Comparison of ENCODE assay signal across 8 cellular contexts in the genomic region with DNA sequence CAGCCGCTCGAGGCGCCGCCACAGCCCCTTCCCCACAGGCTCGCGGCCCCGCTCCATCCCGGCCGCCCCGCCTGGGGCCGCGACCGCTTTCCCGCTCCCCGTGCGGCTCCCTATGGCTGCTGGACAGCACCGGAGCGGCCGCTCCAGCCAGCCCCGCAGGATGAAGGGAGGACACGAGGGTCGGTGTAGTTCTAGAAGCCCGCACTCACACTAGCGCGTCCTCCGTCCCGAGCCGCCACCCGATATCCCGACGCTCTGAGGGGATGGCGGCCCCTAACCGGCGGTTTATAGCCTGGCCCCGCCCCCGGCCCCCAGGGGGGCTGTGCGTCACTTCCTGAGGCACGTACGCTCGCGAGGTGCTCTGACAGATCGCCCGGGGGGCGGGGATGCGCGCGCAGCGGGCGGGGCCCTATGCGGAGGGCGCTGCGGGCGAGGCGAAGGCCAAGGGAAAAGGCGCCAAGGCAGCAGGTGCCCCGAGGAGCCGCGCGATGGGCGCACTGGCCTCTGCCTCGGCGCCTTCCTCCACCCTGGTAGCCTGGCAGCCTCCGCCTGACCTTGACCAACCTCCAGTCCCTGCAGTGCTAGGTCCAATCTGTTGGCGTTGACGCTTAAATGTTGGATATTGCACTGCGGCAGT. TPM values are rescaled to one million over a fixed set of nuclear protein-coding genes. Genes with fewer than 3 reads are reported as not detected.
A peak's percentile ranks its signal among the peaks of the same experiment; 100 is the strongest.
DNase-seq lines count a peak whose midpoint lies in the region; ATAC-seq and TF ChIP-seq lines count a peak whose summit lies in the region.

TSS of gene TFRC (minus strand) at position 257 of the 637 bp plus-strand sequence. CDS start 4,991 bp downstream, outside the sequence.

- 0 to 1% methylated on average over 48 to 66 of the region's 66 CpGs for WGBS in esophagus, 2 donors

- no TSS peak for BruUV-seq in Panc1 (replicated peaks; lab: Mats Ljungman, UMichigan)

- H3K9ac ChIP-seq in KMS-11 (peak within 1 kb of the TSS; percentile 97), muscle layer of colon (ENCODE audit: low read length) (peak within 1 kb of the TSS; percentile 84)

- H3K9me3 ChIP-seq in Panc1 (ENCODE audit: control insufficient read depth, insufficient read depth, low read depth, low read length) = no peaks in the 10 kb centered on the region
- H3K9me3 ChIP-seq in esophagus (ENCODE audit: control insufficient read depth in 2 of 2, insufficient read depth in 1 of 2, low read depth in 1 of 2, low read length in 1 of 2) = no peaks in the 10 kb centered on the region
- H3K9me3 ChIP-seq in muscle layer of colon (ENCODE audit: low read length) = no peaks in the 10 kb centered on the region

- TF ChIP-seq CTCF in KMS-11 (conservative IDR thresholded peaks at IDR 0.05; ENCODE audit: low read depth, low read length) (no peak), Panc1 (IDR thresholded peaks at IDR 0.05) (no peak)

- H3K4me2 ChIP-seq in KMS-11 = peak within 1 kb of the TSS; percentile 82

- H3K27ac ChIP-seq in KMS-11 (peak within 1 kb of the TSS; percentile 91), Panc1 (ENCODE audit: low read length) (peak within 1 kb of the TSS; percentile 76), esophagus (ENCODE audit: low read depth in 2 of 2, low read length in 1 of 2) (peak within 1 kb of the TSS; percentile 95 to 96), muscle layer of colon (ENCODE audit: low read depth, low read length) (peak within 1 kb of the TSS; percentile 94)

- peak; percentile 62 for DNase-seq in DMS53 treated with DMSO at 0.1 percent for 48 hours (lab: John Stamatoyannopoulos, UW; ENCODE audit: unreplicated experiment)
- no peak for DNase-seq in Panc1 (ENCODE audit: low read depth, low spot score)
- DNase-seq in activated T-cell treated with anti-CD3 and anti-CD28 coated beads, Interleukin-2, amount 50 U/mL, for 4 hours = peak; percentile 96
- peak; percentile 88 to 91 for DNase-seq in stimulated activated CD8-positive, alpha-beta memory T cell treated with anti-CD3 and anti-CD28 coated beads, Interleukin-7, amount 100 ng/mL, for 1 hour (ENCODE audit: low read depth in 2 of 2)

- intact Hi-C loops in Panc1 (cut with micrococcal nuclease; ENCODE audit: unreplicated experiment) = no loop called here

- H3K27me3 ChIP-seq in KMS-11 (ENCODE audit: insufficient read depth, low read depth) = no peaks in the 10 kb centered on the region
- no peaks in the 10 kb centered on the region for H3K27me3 ChIP-seq in Panc1 (ENCODE audit: control insufficient read depth, insufficient read depth, low read length)
- H3K27me3 ChIP-seq in esophagus (ENCODE audit: control insufficient read depth in 1 of 2, insufficient read depth in 2 of 2, low read length in 2 of 2) = no peaks in the 10 kb centered on the region
- no peaks in the 10 kb centered on the region for H3K27me3 ChIP-seq in muscle layer of colon (ENCODE audit: control insufficient read depth in 1 of 2, insufficient read depth in 2 of 2, low read length in 2 of 2)

- H3K4me3 ChIP-seq in KMS-11 (IDR thresholded peaks at IDR 0.05; ENCODE audit: insufficient read depth, low read depth, low read length) = peak within 1 kb of the TSS; percentile 52
- H3K4me3 ChIP-seq in Panc1 (ENCODE audit: low read depth in 2 of 2, low read length in 2 of 2) = peak within 1 kb of the TSS; percentile 54 to 97
- H3K4me3 ChIP-seq in esophagus (ENCODE audit: low read depth in 1 of 2, low read length in 2 of 2) = peak within 1 kb of the TSS; percentile 95 to 98
- peak within 1 kb of the TSS; percentile 62 to 86 for H3K4me3 ChIP-seq in muscle layer of colon (ENCODE audit: low read depth in 1 of 2, low read length in 2 of 2)

- H3K79me2 ChIP-seq in KMS-11 (ENCODE audit: insufficient read depth, low read depth) = peaks cover 50% of the 10 kb centered on the region

- H3K4me3 Mint-ChIP-seq in activated T-cell treated with anti-CD3 and anti-CD28 coated beads, Interleukin-2, amount 50 U/mL, for 4 hours = peak within 1 kb of the TSS; percentile 98

- CTCF ChIA-PET in Panc1 (lab: Charles Lee) = no interaction called here

- H3K4me1 ChIP-seq in KMS-11 (ENCODE audit: low read depth, poor library complexity, severe bottlenecking) (peaks cover 65% of the 10 kb centered on the region), Panc1 (ENCODE audit: control insufficient read depth, insufficient read depth, low read length) (peaks cover 14% of the 10 kb centered on the region; the same call in 1 of the 2 replicates), esophagus (ENCODE audit: control insufficient read depth in 2 of 2, insufficient read depth in 2 of 2, low read length in 1 of 2) (no peaks in the 10 kb centered on the region), muscle layer of colon (ENCODE audit: insufficient read depth, low read length) (peaks cover 16% of the 10 kb centered on the region)

- no peaks in the 10 kb centered on the region for H3K27me3 Mint-ChIP-seq in activated T-cell treated with anti-CD3 and anti-CD28 coated beads, Interleukin-2, amount 50 U/mL, for 4 hours (ENCODE audit: low read depth)

- H3K36me3 Mint-ChIP-seq in activated T-cell treated with anti-CD3 and anti-CD28 coated beads, Interleukin-2, amount 50 U/mL, for 4 hours (ENCODE audit: insufficient read depth) = peaks cover 10% of the 10 kb centered on the region

- H2AFZ ChIP-seq in KMS-11 (ENCODE audit: low read depth) = peak within 1 kb of the TSS; percentile 91

- in situ Hi-C loops in Panc1 (cut with HindIII; ENCODE audit: low pct_unique_long_range_greater_than_20kb, low sequenced_read_pairs) = loop anchor here (25.0 kb wide), 1 partner anchor 105 kb away; no protein-coding TSS in a partner anchor

- H3K36me3 ChIP-seq in KMS-11 (ENCODE audit: insufficient read depth) = peaks cover 5% of the 10 kb centered on the region; the same call in 1 of the 2 replicates
- no peaks in the 10 kb centered on the region; the same call in 1 of the 2 replicates for H3K36me3 ChIP-seq in Panc1 (ENCODE audit: control insufficient read depth, insufficient read depth, low read length)
- H3K36me3 ChIP-seq in esophagus (ENCODE audit: control insufficient read depth in 2 of 2, insufficient read depth in 2 of 2, low read length in 1 of 2) = no peaks in the 10 kb centered on the region
- no peaks in the 10 kb centered on the region for H3K36me3 ChIP-seq in muscle layer of colon (ENCODE audit: insufficient read depth, low read length)

- POLR2A ChIA-PET in Panc1 (lab: Charles Lee) = no interaction called here

- peaks cover 34% of the 10 kb centered on the region for H3K4me1 Mint-ChIP-seq in activated T-cell treated with anti-CD3 and anti-CD28 coated beads, Interleukin-2, amount 50 U/mL, for 4 hours (ENCODE audit: low read depth)

- peaks cover 35% of the 10 kb centered on the region for H4K20me1 ChIP-seq in KMS-11 (ENCODE audit: insufficient read depth)

- no peaks in the 10 kb centered on the region for H3K9me3 Mint-ChIP-seq in activated T-cell treated with anti-CD3 and anti-CD28 coated beads, Interleukin-2, amount 50 U/mL, for 4 hours

- ATAC-seq in GM21737 (IDR thresholded peaks at IDR 0.05; ENCODE audit: unreplicated experiment) (peak; percentile 86), Panc1 (peak; percentile 97)
- ATAC-seq in activated T-cell treated with anti-CD3 and anti-CD28 coated beads, Interleukin-2, amount 50 U/mL, for 4 hours = peak; percentile 89 to 92

RNA-seq across cellular contexts. Expression of gene TFRC, which starts in this region (rescaled TPM):
- total RNA-seq in Panc1 (2021; ENCODE audit: unreplicated experiment) = 604 TPM
- polyA plus RNA-seq in Panc1 (2012; ENCODE audit: insufficient read length) = 179 TPM
- 100 to 1,000 TPM; 529 to 568 (median 554) TPM for total RNA-seq in activated T-cell treated with anti-CD3 and anti-CD28 coated beads, Interleukin-2, amount 50 U/mL, for 4 hours
- 10 to 100 TPM; 20.8 to 32.5 TPM for polyA plus RNA-seq in esophagus
